26 cellular contexts compared by ENCODE assay signal in the genomic region with DNA sequence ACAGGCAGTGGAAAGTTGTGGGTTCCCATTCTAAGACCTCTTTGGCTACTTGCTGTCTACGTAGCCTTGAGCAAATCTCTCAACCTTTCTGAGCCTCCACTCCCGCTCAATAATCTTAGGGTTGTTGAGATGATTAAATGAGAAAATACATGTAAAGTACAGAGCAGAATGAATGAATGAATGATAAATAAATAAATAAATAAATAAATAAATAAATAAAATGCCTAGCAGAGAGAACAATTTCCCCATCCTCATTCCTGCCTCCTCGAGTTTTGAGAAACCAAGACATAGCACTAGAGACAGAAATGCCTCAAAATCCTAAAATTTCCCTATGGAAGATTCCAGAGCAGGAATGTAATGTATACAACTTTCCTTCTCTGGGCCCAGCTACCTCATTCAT.
"Had no signal": no experiment of that assay in that cellular context is flagged by ENCODE, and none has a peak within 500 bp of the region (broad histone marks: within the 10 kb centered on the region; RNA-seq: fewer than 3 reads in every experiment).

No MANE protein-coding gene starts in this region.

- ATAC-seq: effector memory CD8-positive, alpha-beta T cell; esophagus mucosa; gastrocnemius medialis; heart right ventricle; left cardiac atrium; left ventricle myocardium superior; lower lobe of right lung; mucosa of descending colon; naive thymus-derived CD4-positive, alpha-beta T cell had no signal

- H3K4me1 ChIP-seq: colonic mucosa, esophagus squamous epithelium, gastrocnemius medialis, heart right ventricle, left lung, lower lobe of right lung had no signal

- H3K36me3 ChIP-seq: colonic mucosa, esophagus squamous epithelium, gastrocnemius medialis, heart right ventricle, left lung, lower lobe of right lung had no signal

- H3K4me3 Mint-ChIP-seq: dendritic cell treated with granulocyte-macrophage colony-stimulating factor and Interleukin-4, amounts not matched to agents 40 ng/mL and 50 ng/mL, for 4 days; effector memory CD8-positive, alpha-beta T cell; endodermal cell; mesothelial cell of epicardium; naive thymus-derived CD4-positive, alpha-beta T cell had no signal

- FAIRE-seq: endometrium, islet of Langerhans, keratinocyte had no signal

- H3K4me3 ChIP-seq: colonic mucosa, esophagus squamous epithelium, gastrocnemius medialis, heart right ventricle, left lung, lower lobe of right lung, mucosa of descending colon had no signal

- H3K27me3 ChIP-seq: colonic mucosa, gastrocnemius medialis, heart right ventricle, left lung had no signal

- H3K9me3 Mint-ChIP-seq: dendritic cell treated with granulocyte-macrophage colony-stimulating factor and Interleukin-4, amounts not matched to agents 40 ng/mL and 50 ng/mL, for 4 days; effector memory CD8-positive, alpha-beta T cell; endodermal cell had no signal

- H3K9me3 ChIP-seq: colonic mucosa, esophagus squamous epithelium, gastrocnemius medialis, lower lobe of right lung had no signal

- H3K27ac ChIP-seq: colonic mucosa, epithelial cell of prostate, esophagus squamous epithelium, gastrocnemius medialis, heart right ventricle, left lung, lower lobe of right lung had no signal

- H3K36me3 Mint-ChIP-seq: mesothelial cell of epicardium had no signal

- H3K4me1 Mint-ChIP-seq: mesothelial cell of epicardium; naive thymus-derived CD4-positive, alpha-beta T cell had no signal

- DNase-seq: colonic mucosa; cortex of kidney; effector CD8-positive, alpha-beta T cell; effector memory CD8-positive, alpha-beta T cell; endodermal cell; erythroblast; esophagus squamous epithelium; foreskin fibroblast; foreskin melanocyte; gastrocnemius medialis; glutamatergic neuron; heart right ventricle; hippocampal formation; left cardiac atrium; left lung; left ventricle myocardium superior; lower lobe of right lung; mucosa of descending colon; naive thymus-derived CD4-positive, alpha-beta T cell had no signal

- H3K27ac Mint-ChIP-seq: dendritic cell treated with granulocyte-macrophage colony-stimulating factor and Interleukin-4, amounts not matched to agents 40 ng/mL and 50 ng/mL, for 4 days; effector memory CD8-positive, alpha-beta T cell; endodermal cell; mesothelial cell of epicardium; naive thymus-derived CD4-positive, alpha-beta T cell had no signal
